In the genomic region with DNA sequence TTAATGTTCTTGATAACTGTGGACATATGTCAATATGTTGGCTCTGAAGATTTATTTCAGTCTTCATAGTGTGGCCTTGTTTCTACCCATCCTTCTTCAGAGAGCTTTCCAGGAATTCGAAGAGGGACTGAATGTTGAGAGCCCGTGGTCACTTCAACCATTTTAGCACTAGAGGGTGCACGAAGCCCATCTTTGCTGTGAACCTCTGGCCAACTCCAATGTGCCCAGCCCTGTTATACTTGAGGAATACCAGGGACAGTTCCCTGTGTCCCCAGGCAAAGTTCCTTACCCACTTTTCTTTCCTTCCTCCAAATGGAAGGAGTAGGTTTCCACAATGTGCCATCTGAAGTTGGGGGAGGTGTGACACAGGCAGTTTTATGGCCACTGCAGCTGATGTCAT, we compare ENCODE assay signal across 9 cellular contexts.
DNase-seq lines count a peak whose midpoint lies in the region; ATAC-seq and TF ChIP-seq lines count a peak whose summit lies in the region.
"Had no signal": no experiment of that assay in that cellular context is flagged by ENCODE, and none has a peak within 500 bp of the region (broad histone marks: within the 10 kb centered on the region; RNA-seq: fewer than 3 reads in every experiment).

No MANE protein-coding gene starts in this region.

- ATAC-seq in HG03521 (IDR thresholded peaks at IDR 0.05; ENCODE audit: unreplicated experiment): no peak

- H3K36me3 ChIP-seq in kidney epithelial cell (ENCODE audit: control insufficient read depth, insufficient read depth, low read length): no peaks in the 10 kb centered on the region

- H3K27me3 ChIP-seq in kidney epithelial cell (ENCODE audit: control insufficient read depth, insufficient read depth, low read length): no peaks in the 10 kb centered on the region

- H3K4me3 ChIP-seq in kidney epithelial cell (ENCODE audit: low read depth, low read length): no peak overlapping the region

- peak; percentile 41 for TF ChIP-seq CTCF in kidney epithelial cell (IDR thresholded peaks at IDR 0.05; ENCODE audit: insufficient read depth, low read length, poor library complexity, severe bottlenecking)

- DNase-seq in ELF-1 (ENCODE audit: low read depth, low spot score) (peak; percentile 92), HS-5 (ENCODE audit: low read depth) (peak; percentile 66), SW480 (ENCODE audit: low spot score) (peak; percentile 14), kidney epithelial cell (ENCODE audit: low read depth) (peak; percentile 35), NCI-H187 (lab: John Stamatoyannopoulos, UW) (no peak), cerebellum (ENCODE audit: low spot score) (no peak)
- DNase-seq: immature natural killer cell, T-helper 9 cell had no signal

Comparison
In these comparisons a context has a peak if more than half of its experiments do, and no peak if none do; other contexts are left out.
1. DNase-seq: peak in ELF-1 (single experiment), HS-5 (single experiment), SW480 (single experiment) and kidney epithelial cell (single experiment); none in NCI-H187 (0 of 2) and cerebellum (single experiment).